30 cellular contexts compared by ENCODE assay signal in the genomic region with DNA sequence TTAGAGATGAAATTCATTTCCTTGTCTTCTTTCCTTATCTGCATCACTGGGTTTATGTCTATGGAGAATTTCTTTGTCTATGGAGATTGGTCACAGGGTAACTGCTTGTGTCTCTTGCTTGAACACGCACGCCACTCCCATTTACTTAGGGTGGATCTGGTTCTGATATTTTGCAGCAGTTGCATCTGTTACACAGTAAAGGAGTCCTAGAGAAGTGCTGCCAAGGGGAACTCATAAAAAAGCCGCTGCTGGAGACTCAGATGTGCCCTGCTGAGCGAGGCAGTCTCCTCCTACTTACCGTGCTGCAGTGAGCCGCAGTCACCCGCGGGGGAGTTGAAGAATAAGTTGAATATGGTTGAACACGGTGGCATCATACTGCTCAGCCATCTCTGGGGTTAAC.
DNase-seq lines count a peak whose midpoint lies in the region; ATAC-seq, FAIRE-seq and TF ChIP-seq lines count a peak whose summit lies in the region.
"Had no signal": no experiment of that assay in that cellular context is flagged by ENCODE, and none has a peak within 500 bp of the region (broad histone marks: within the 10 kb centered on the region; RNA-seq: fewer than 3 reads in every experiment).

No MANE protein-coding gene starts in this region.

- TF ChIP-seq POLR2A in stomach (IDR thresholded peaks at IDR 0.05): no peak

- TF ChIP-seq CTCF in hepatocyte (IDR thresholded peaks at IDR 0.05; ENCODE audit: poor library complexity) (no peak), stomach (IDR thresholded peaks at IDR 0.05) (no peak)

- H3K4me2 ChIP-seq in hepatocyte: peak overlapping the region; percentile 3

- DNase-seq in NCI-H1417 (lab: John Stamatoyannopoulos, UW) (peak in 2 of 3 experiments; percentile 10 to 13), NCI-H1417 treated with DMSO at 0.1 percent for 48 hours (lab: John Stamatoyannopoulos, UW) (no peak), NCI-H446 treated with DMSO at 0.1 percent for 48 hours (lab: John Stamatoyannopoulos, UW) (peak; percentile 41), hepatocyte (ENCODE audit: low spot score) (peak; percentile 39), small intestine (peak; percentile 15), stomach (no peak), COR-L47 (lab: John Stamatoyannopoulos, UW) (no peak)
- DNase-seq: 8988T; activated CD4-positive, alpha-beta T cell treated with anti-CD3 and anti-CD28 coated beads, Interleukin-2, amount 50 U/mL, for 48 hours; activated CD4-positive, CD25-positive, alpha-beta regulatory T cell; activated naive CD4-positive, alpha-beta T cell; activated naive CD8-positive, alpha-beta T cell treated with anti-CD3 and anti-CD28 coated beads, Interleukin-2, amount 50 U/mL, for 24 hours; activated T-cell treated with anti-CD3 and anti-CD28 coated beads, Interleukin-2, amount 50 U/mL, for 72 hours; CD4-positive, alpha-beta T cell; central memory CD4-positive, alpha-beta T cell; GOT3; heart left ventricle; KG1; MV-4-11; NCI-H510A treated with DMSO at 0.1 percent for 48 hours; OCI-M1; stimulated activated naive CD8-positive, alpha-beta T cell treated with anti-CD3 and anti-CD28 coated beads, Interleukin-15, Interleukin-2, amounts not matched to agents 100 U/mL and 50 U/mL, for 24 hours had no signal

- no peaks in the 10 kb centered on the region for H3K36me3 ChIP-seq in hepatocyte (replicated peaks; ENCODE audit: insufficient read depth, low read depth)
- no peaks in the 10 kb centered on the region for H3K36me3 ChIP-seq in small intestine (ENCODE audit: control insufficient read depth in 2 of 2, insufficient read depth in 2 of 2, low read length in 2 of 2)
- no peaks in the 10 kb centered on the region for H3K36me3 ChIP-seq in stomach
- H3K36me3 ChIP-seq: esophagus muscularis mucosa, heart left ventricle, uterus had no signal

- 45% methylated on average over 9 of the region's 9 CpGs for WGBS in hepatocyte (ENCODE audit: low lambda C conversion rate, missing lambda C conversion rate)
- WGBS in small intestine, 3 donors: 48 to 57% (median 52%) methylated on average over 9 of the region's 9 CpGs
- WGBS in stomach, 5 donors: 49 to 58% (median 54%) methylated on average over 9 of the region's 9 CpGs

- ATAC-seq in HG03520 (IDR thresholded peaks at IDR 0.05; ENCODE audit: unreplicated experiment): no peak
- ATAC-seq: activated naive CD8-positive, alpha-beta T cell treated with anti-CD3 and anti-CD28 coated beads, Interleukin-2, amount 50 U/mL, for 24 hours; activated T-cell treated with anti-CD3 and anti-CD28 coated beads, Interleukin-2, amount 50 U/mL, for 72 hours; foreskin keratinocyte; heart left ventricle; stimulated activated naive CD8-positive, alpha-beta T cell treated with anti-CD3 and anti-CD28 coated beads, Interleukin-15, Interleukin-2, amounts not matched to agents 100 U/mL and 50 U/mL, for 24 hours had no signal

- H3K9me3 ChIP-seq in hepatocyte (ENCODE audit: low read depth) (no peaks in the 10 kb centered on the region), small intestine (ENCODE audit: control insufficient read depth, low read depth) (no peaks in the 10 kb centered on the region), stomach (no peaks in the 10 kb centered on the region)
- H3K9me3 ChIP-seq: esophagus muscularis mucosa, heart left ventricle, uterus had no signal

- no peak for FAIRE-seq in small intestine (lab: Jason Lieb, UNC)
- FAIRE-seq: D721Med had no signal

- no peaks in the 10 kb centered on the region for H3K4me1 ChIP-seq in hepatocyte (ENCODE audit: insufficient read depth)
- no peaks in the 10 kb centered on the region for H3K4me1 ChIP-seq in small intestine (ENCODE audit: control insufficient read depth in 2 of 2, insufficient read depth in 1 of 2, low read depth in 1 of 2, low read length in 1 of 2)
- H3K4me1 ChIP-seq in stomach: no peaks in the 10 kb centered on the region
- H3K4me1 ChIP-seq: esophagus muscularis mucosa, foreskin keratinocyte, heart left ventricle, uterus had no signal

- H4K20me1 ChIP-seq in hepatocyte (ENCODE audit: insufficient read depth, poor library complexity, severe bottlenecking): no peaks in the 10 kb centered on the region

- intact Hi-C loops in stomach (cut with DNase I; ENCODE audit: low total_unique reads): no loop called here

- H3K27ac ChIP-seq in hepatocyte (no peak overlapping the region), small intestine (ENCODE audit: low read depth in 1 of 2, low read length in 1 of 2) (no peak overlapping the region), stomach (no peak overlapping the region)
- H3K27ac ChIP-seq: esophagus muscularis mucosa, foreskin keratinocyte, heart left ventricle, HL-60, skin epidermis, uterus had no signal

- H3K4me3 ChIP-seq in hepatocyte (no peak overlapping the region), small intestine (ENCODE audit: low read depth in 1 of 2, low read length in 2 of 2) (no peak overlapping the region), stomach (no peak overlapping the region)
- H3K4me3 ChIP-seq: esophagus muscularis mucosa, heart left ventricle, lung, skin epidermis, uterus had no signal

- TF ChIP-seq EP300 in stomach (IDR thresholded peaks at IDR 0.05): no peak

- no peaks in the 10 kb centered on the region for H3K27me3 ChIP-seq in hepatocyte
- H3K27me3 ChIP-seq in small intestine (ENCODE audit: control insufficient read depth in 2 of 2, insufficient read depth in 2 of 2, low read length in 2 of 2): peaks cover 0 to 3% of the 10 kb centered on the region in 2 donors
- peaks cover 0 to 25% (median 0%) of the 10 kb centered on the region in 3 donors for H3K27me3 ChIP-seq in stomach
- H3K27me3 ChIP-seq: foreskin keratinocyte, uterus had no signal

- H3K79me2 ChIP-seq in hepatocyte: no peaks in the 10 kb centered on the region

- no peaks in the 10 kb centered on the region for H3K9me2 ChIP-seq in hepatocyte (replicated peaks; ENCODE audit: insufficient read depth)

- H2AFZ ChIP-seq in hepatocyte: no peak overlapping the region

Comparison
In these comparisons a context has a peak if more than half of its experiments do, and no peak if none do; other contexts are left out.
1. DNase-seq: peak in NCI-H1417 (2 of 3), NCI-H446 treated with DMSO at 0.1 percent for 48 hours (single experiment), hepatocyte (single experiment) and small intestine (single experiment); none in NCI-H1417 treated with DMSO at 0.1 percent for 48 hours (single experiment), stomach (single experiment) and COR-L47 (single experiment).